1 cellular context compared by ENCODE assay signal in the genomic region with DNA sequence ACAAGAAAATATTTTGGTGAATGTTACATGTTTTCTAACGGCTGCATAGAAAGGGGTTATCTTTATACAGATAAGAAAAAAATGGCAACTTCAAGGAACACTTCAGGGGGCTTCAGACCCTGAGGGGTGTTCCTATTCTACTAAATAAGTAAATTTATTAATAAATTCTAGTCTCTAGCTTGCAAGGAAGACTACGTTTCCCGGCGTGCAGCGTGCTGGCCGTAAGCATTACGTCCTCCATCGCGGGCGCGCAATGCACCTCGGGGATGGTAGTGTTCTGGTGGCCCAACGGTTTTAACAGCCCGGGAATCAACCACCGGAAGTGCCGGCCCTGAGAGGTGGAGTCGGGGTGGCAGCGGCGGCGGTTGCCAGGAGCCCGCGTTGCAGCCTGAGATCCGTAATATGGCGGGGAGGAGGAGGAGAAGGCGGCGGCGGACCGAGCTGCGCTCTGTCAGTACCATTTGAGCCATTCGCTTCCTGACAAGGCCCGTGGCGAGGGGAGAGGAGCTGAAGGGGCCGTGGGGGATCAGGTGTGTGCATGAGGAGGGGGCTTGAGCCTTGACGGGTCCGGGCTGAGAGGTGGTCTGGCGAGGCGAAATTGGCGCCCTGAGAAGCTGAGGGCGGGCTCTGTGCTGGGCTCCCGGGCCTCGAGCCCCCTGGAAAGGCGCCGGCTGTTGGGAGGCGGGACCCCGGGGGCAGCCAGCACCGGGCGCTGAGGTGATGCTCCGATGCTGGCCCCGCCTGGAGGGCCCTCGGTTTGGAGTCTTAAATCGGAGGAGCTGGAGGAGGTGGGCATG.
TF ChIP-seq lines count a peak whose summit lies in the region.

A gene with protein sequence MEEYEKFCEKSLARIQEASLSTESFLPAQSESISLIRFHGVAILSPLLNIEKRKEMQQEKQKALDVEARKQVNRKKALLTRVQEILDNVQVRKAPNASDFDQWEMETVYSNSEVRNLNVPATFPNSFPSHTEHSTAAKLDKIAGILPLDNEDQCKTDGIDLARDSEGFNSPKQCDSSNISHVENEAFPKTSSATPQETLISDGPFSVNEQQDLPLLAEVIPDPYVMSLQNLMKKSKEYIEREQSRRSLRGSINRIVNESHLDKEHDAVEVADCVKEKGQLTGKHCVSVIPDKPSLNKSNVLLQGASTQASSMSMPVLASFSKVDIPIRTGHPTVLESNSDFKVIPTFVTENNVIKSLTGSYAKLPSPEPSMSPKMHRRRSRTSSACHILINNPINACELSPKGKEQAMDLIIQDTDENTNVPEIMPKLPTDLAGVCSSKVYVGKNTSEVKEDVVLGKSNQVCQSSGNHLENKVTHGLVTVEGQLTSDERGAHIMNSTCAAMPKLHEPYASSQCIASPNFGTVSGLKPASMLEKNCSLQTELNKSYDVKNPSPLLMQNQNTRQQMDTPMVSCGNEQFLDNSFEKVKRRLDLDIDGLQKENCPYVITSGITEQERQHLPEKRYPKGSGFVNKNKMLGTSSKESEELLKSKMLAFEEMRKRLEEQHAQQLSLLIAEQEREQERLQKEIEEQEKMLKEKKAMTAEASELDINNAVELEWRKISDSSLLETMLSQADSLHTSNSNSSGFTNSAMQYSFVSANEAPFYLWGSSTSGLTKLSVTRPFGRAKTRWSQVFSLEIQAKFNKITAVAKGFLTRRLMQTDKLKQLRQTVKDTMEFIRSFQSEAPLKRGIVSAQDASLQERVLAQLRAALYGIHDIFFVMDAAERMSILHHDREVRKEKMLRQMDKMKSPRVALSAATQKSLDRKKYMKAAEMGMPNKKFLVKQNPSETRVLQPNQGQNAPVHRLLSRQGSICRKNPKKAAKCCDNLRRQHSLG (plus strand): TSS at position 384 of the 797 bp plus-strand sequence. CDS start 3,940 bp downstream, outside the sequence.

TF ChIP-seq in K562, 482 proteins besides CTCF, POLR2A, EP300 and RAD21 (continued from another document and continues in another):
- TF ChIP-seq, protein P1, sequence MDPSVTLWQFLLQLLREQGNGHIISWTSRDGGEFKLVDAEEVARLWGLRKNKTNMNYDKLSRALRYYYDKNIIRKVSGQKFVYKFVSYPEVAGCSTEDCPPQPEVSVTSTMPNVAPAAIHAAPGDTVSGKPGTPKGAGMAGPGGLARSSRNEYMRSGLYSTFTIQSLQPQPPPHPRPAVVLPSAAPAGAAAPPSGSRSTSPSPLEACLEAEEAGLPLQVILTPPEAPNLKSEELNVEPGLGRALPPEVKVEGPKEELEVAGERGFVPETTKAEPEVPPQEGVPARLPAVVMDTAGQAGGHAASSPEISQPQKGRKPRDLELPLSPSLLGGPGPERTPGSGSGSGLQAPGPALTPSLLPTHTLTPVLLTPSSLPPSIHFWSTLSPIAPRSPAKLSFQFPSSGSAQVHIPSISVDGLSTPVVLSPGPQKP (CRISPR knock-in tag; IDR thresholded peaks at IDR 0.05) = no peak
- TF ChIP-seq TFAM (CRISPR knock-in tag; conservative IDR thresholded peaks at IDR 0.05) (no peak), TGIF2 (CRISPR knock-in tag; IDR thresholded peaks at IDR 0.05) (no peak), DACH1 (IDR thresholded peaks at IDR 0.05; ENCODE audit: partially characterized antibody) (no peak), ESRRA (IDR thresholded peaks at IDR 0.05; ENCODE audit: borderline replicate concordance, low read depth) (no peak; the same call in 1 of the 2 replicates), TAF7 (tag; IDR thresholded peaks at IDR 0.05) (no peak), MTA2 (IDR thresholded peaks at IDR 0.05; ENCODE audit: low read depth) (no peak), KLF6 (CRISPR knock-in tag; IDR thresholded peaks at IDR 0.05; ENCODE audit: borderline replicate concordance) (no peak), SIRT6 (IDR thresholded peaks at IDR 0.05; ENCODE audit: low read depth, low read length) (no peak), FOXK1 (CRISPR knock-in tag; IDR thresholded peaks at IDR 0.05; ENCODE audit: borderline replicate concordance) (no peak), SIN3B (IDR thresholded peaks at IDR 0.05; ENCODE audit: low read depth) (no peak), POLR2B (IDR thresholded peaks at IDR 0.05; ENCODE audit: low read depth, partially characterized antibody) (peak; percentile 65), MAFF (IDR thresholded peaks at IDR 0.05; ENCODE audit: low read length) (no peak), ZBTB1 (CRISPR knock-in tag; IDR thresholded peaks at IDR 0.05; ENCODE audit: borderline replicate concordance, low read depth) (no peak), SNRNP70 (optimal IDR thresholded peaks at IDR 0.05; ENCODE audit: low read depth, low read length) (no peak), PRMT5 (CRISPR knock-in tag; IDR thresholded peaks at IDR 0.05) (no peak), BRCA1 (IDR thresholded peaks at IDR 0.05) (no peak), BRCA1 (CRISPR knock-in tag; IDR thresholded peaks at IDR 0.05) (no peak), ZNF77 (CRISPR knock-in tag; IDR thresholded peaks at IDR 0.05) (no peak), ERF (CRISPR knock-in tag; IDR thresholded peaks at IDR 0.05) (no peak), RHOXF2B (CRISPR knock-in tag; conservative IDR thresholded peaks at IDR 0.05) (no peak), CBX3 (IDR thresholded peaks at IDR 0.05; ENCODE audit: borderline replicate concordance in 1 of 2, low read length in 2 of 2) (no peak; a peak in 1 of 3 replicates), HOXB6 (CRISPR knock-in tag; IDR thresholded peaks at IDR 0.05; ENCODE audit: borderline replicate concordance) (no peak), PHB2 (IDR thresholded peaks at IDR 0.05; ENCODE audit: low read depth) (no peak), ATF1 (CRISPR knock-in tag; IDR thresholded peaks at IDR 0.05) (no peak), ATF1 (tag; IDR thresholded peaks at IDR 0.05) (peak; percentile 98), RBM39 (optimal IDR thresholded peaks at IDR 0.05; ENCODE audit: low read depth, low read length) (no peak)
- TF ChIP-seq, protein P2, sequence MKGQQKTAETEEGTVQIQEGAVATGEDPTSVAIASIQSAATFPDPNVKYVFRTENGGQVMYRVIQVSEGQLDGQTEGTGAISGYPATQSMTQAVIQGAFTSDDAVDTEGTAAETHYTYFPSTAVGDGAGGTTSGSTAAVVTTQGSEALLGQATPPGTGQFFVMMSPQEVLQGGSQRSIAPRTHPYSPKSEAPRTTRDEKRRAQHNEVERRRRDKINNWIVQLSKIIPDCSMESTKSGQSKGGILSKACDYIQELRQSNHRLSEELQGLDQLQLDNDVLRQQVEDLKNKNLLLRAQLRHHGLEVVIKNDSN (CRISPR knock-in tag; IDR thresholded peaks at IDR 0.05) = no peak
- TF ChIP-seq, protein P3, sequence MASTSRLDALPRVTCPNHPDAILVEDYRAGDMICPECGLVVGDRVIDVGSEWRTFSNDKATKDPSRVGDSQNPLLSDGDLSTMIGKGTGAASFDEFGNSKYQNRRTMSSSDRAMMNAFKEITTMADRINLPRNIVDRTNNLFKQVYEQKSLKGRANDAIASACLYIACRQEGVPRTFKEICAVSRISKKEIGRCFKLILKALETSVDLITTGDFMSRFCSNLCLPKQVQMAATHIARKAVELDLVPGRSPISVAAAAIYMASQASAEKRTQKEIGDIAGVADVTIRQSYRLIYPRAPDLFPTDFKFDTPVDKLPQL (IDR thresholded peaks at IDR 0.05; ENCODE audit: extremely low read depth, insufficient read length) = no peak
- TF ChIP-seq, protein P4, sequence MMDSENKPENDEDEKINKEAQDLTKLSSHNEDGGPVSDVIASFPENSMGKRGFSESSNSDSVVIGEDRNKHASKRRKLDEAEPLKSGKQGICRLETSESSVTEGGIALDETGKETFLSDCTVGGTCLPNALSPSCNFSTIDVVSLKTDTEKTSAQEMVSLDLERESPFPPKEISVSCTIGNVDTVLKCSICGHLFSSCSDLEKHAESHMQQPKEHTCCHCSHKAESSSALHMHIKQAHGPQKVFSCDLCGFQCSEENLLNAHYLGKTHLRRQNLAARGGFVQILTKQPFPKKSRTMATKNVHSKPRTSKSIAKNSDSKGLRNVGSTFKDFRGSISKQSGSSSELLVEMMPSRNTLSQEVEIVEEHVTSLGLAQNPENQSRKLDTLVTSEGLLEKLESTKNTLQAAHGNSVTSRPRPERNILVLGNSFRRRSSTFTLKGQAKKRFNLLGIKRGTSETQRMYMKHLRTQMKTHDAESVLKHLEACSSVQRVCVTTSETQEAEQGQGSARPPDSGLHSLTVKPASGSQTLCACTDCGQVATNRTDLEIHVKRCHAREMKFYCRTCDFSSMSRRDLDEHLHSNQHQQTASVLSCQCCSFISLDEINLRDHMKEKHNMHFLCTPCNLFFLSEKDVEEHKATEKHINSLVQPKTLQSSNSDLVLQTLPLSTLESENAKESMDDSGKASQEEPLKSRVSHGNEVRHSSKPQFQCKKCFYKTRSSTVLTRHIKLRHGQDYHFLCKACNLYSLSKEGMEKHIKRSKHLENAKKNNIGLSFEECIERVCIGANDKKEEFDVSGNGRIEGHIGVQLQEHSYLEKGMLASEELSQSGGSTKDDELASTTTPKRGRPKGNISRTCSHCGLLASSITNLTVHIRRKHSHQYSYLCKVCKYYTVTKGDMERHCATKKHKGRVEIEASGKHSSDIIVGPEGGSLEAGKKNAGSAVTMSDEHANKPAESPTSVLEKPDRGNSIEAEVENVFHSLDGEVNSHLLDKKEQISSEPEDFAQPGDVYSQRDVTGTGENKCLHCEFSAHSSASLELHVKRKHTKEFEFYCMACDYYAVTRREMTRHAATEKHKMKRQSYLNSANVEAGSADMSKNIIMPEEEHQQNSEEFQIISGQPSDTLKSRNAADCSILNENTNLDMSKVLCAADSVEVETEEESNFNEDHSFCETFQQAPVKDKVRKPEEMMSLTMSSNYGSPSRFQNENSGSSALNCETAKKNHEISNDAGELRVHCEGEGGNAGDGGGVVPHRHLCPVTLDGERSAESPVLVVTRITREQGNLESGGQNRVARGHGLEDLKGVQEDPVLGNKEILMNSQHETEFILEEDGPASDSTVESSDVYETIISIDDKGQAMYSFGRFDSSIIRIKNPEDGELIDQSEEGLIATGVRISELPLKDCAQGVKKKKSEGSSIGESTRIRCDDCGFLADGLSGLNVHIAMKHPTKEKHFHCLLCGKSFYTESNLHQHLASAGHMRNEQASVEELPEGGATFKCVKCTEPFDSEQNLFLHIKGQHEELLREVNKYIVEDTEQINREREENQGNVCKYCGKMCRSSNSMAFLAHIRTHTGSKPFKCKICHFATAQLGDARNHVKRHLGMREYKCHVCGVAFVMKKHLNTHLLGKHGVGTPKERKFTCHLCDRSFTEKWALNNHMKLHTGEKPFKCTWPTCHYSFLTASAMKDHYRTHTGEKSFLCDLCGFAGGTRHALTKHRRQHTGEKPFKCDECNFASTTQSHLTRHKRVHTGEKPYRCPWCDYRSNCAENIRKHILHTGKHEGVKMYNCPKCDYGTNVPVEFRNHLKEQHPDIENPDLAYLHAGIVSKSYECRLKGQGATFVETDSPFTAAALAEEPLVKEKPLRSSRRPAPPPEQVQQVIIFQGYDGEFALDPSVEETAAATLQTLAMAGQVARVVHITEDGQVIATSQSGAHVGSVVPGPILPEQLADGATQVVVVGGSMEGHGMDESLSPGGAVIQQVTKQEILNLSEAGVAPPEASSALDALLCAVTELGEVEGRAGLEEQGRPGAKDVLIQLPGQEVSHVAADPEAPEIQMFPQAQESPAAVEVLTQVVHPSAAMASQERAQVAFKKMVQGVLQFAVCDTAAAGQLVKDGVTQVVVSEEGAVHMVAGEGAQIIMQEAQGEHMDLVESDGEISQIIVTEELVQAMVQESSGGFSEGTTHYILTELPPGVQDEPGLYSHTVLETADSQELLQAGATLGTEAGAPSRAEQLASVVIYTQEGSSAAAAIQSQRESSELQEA (IDR thresholded peaks at IDR 0.05; ENCODE audit: low read depth) = no peak
- TF ChIP-seq, protein P5, sequence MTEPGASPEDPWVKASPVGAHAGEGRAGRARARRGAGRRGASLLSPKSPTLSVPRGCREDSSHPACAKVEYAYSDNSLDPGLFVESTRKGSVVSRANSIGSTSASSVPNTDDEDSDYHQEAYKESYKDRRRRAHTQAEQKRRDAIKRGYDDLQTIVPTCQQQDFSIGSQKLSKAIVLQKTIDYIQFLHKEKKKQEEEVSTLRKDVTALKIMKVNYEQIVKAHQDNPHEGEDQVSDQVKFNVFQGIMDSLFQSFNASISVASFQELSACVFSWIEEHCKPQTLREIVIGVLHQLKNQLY (CRISPR knock-in tag; conservative IDR thresholded peaks at IDR 0.05) = no peak
- TF ChIP-seq, protein P6, sequence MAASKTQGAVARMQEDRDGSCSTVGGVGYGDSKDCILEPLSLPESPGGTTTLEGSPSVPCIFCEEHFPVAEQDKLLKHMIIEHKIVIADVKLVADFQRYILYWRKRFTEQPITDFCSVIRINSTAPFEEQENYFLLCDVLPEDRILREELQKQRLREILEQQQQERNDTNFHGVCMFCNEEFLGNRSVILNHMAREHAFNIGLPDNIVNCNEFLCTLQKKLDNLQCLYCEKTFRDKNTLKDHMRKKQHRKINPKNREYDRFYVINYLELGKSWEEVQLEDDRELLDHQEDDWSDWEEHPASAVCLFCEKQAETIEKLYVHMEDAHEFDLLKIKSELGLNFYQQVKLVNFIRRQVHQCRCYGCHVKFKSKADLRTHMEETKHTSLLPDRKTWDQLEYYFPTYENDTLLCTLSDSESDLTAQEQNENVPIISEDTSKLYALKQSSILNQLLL (CRISPR knock-in tag; IDR thresholded peaks at IDR 0.05; ENCODE audit: borderline replicate concordance) = no peak
- TF ChIP-seq, protein P7, sequence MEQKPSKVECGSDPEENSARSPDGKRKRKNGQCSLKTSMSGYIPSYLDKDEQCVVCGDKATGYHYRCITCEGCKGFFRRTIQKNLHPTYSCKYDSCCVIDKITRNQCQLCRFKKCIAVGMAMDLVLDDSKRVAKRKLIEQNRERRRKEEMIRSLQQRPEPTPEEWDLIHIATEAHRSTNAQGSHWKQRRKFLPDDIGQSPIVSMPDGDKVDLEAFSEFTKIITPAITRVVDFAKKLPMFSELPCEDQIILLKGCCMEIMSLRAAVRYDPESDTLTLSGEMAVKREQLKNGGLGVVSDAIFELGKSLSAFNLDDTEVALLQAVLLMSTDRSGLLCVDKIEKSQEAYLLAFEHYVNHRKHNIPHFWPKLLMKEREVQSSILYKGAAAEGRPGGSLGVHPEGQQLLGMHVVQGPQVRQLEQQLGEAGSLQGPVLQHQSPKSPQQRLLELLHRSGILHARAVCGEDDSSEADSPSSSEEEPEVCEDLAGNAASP (IDR thresholded peaks at IDR 0.05) = no peak
